Comparison of ENCODE assay signal across 8 cellular contexts in genomic region chr17:28725660-28726395, GRCh38. TPM values are rescaled to one million over a fixed set of nuclear protein-coding genes. Genes with fewer than 3 reads are reported as not detected.
A peak's percentile ranks its signal among the peaks of the same experiment; 100 is the strongest.
DNase-seq lines count a peak whose midpoint lies in the region; ATAC-seq and TF ChIP-seq lines count a peak whose summit lies in the region.

TSS of gene TLCD1 (minus strand) at chr17:28726233. CDS start at chr17:28726097, 136 bp downstream.

- peaks cover 16 to 17% of the 10 kb centered on the region in 2 experiments for H3K4me1 ChIP-seq in trophoblast cell (ENCODE audit: control insufficient read depth in 1 of 2, insufficient read depth in 2 of 2, low read length in 2 of 2)

- peaks cover 19% of the 10 kb centered on the region for H3K27me3 Mint-ChIP-seq in glutamatergic neuron (ENCODE audit: unreplicated experiment)

- peak within 1 kb of the TSS; percentile 97 for H3K18ac ChIP-seq in trophoblast cell (ENCODE audit: low read length)

- peak within 1 kb of the TSS; percentile 87 for H2AK5ac ChIP-seq in trophoblast cell (ENCODE audit: low read length)

- H3K9me3 Mint-ChIP-seq in activated naive CD4-positive, alpha-beta T cell treated with anti-CD3 and anti-CD28 coated beads, Interleukin-2, amount 50 U/mL, for 72 hours = no peaks in the 10 kb centered on the region
- peaks cover 20% of the 10 kb centered on the region for H3K9me3 Mint-ChIP-seq in glutamatergic neuron (ENCODE audit: unreplicated experiment)

- H2BK120ac ChIP-seq in trophoblast cell (ENCODE audit: insufficient read depth, low read length, poor library complexity) = peak within 1 kb of the TSS; percentile 92

- peak within 1 kb of the TSS; percentile 89 for H3K9ac ChIP-seq in trophoblast cell (ENCODE audit: low read length)

- H2BK5ac ChIP-seq in trophoblast cell (ENCODE audit: low read depth, low read length, poor library complexity) = peak within 1 kb of the TSS; percentile 95

- TF ChIP-seq CTCF in glutamatergic neuron (IDR thresholded peaks at IDR 0.05; ENCODE audit: partially characterized antibody, unreplicated experiment) = no peak

- H3K4me3 Mint-ChIP-seq in glutamatergic neuron (ENCODE audit: unreplicated experiment) = peak within 1 kb of the TSS; percentile 94

- peak within 1 kb of the TSS; percentile 55 for H2BK12ac ChIP-seq in trophoblast cell (ENCODE audit: low read length)

- H4K91ac ChIP-seq in trophoblast cell (ENCODE audit: low read depth, low read length) = peak within 1 kb of the TSS; percentile 95

- no peaks in the 10 kb centered on the region for H3K9me3 ChIP-seq in KOPT-K1 (ENCODE audit: insufficient read depth, low read length, poor library complexity, severe bottlenecking)
- H3K9me3 ChIP-seq in trophoblast cell (ENCODE audit: insufficient read depth, low read depth, low read length) = no peaks in the 10 kb centered on the region

- peak; percentile 8 to 32 for ATAC-seq in activated naive CD4-positive, alpha-beta T cell treated with anti-CD3 and anti-CD28 coated beads, Interleukin-2, amount 50 U/mL, for 72 hours
- no peak for ATAC-seq in HG03196 (IDR thresholded peaks at IDR 0.05; ENCODE audit: unreplicated experiment)

- peak within 1 kb of the TSS; percentile 77 for H2AFZ ChIP-seq in trophoblast cell (ENCODE audit: insufficient read depth, low read length, poor library complexity)

- H4K12ac ChIP-seq in trophoblast cell (ENCODE audit: low read depth, low read length) = peak within 1 kb of the TSS; percentile 92

- H3K4me2 ChIP-seq in trophoblast cell (ENCODE audit: low read length) = peak within 1 kb of the TSS; percentile 94

- H3K27ac ChIP-seq in KOPT-K1 (ENCODE audit: low read depth, low read length, poor library complexity, severe bottlenecking) (peak within 1 kb of the TSS; percentile 52), trophoblast cell (ENCODE audit: low read depth, low read length) (peak within 1 kb of the TSS; percentile 91)

- H3K36me3 Mint-ChIP-seq in activated naive CD4-positive, alpha-beta T cell treated with anti-CD3 and anti-CD28 coated beads, Interleukin-2, amount 50 U/mL, for 72 hours = peaks cover 35 to 46% of the 10 kb centered on the region in 2 donors
- peaks cover 8% of the 10 kb centered on the region for H3K36me3 Mint-ChIP-seq in glutamatergic neuron (ENCODE audit: unreplicated experiment)

- DNase-seq in activated T-cell treated with anti-CD3 and anti-CD28 coated beads for 1 hour (ENCODE audit: low read depth) (peak; percentile 41), RKO (ENCODE audit: low spot score) (peak; percentile 87), glutamatergic neuron (peak; percentile 75), trophoblast cell (peak; percentile 63 to 77)
- no peak for DNase-seq in activated T-cell treated with anti-CD3 and anti-CD28 coated beads, Interleukin-2, amount 50 U/mL, for 1 hour
- DNase-seq in activated naive CD4-positive, alpha-beta T cell treated with anti-CD3 and anti-CD28 coated beads, Interleukin-2, amount 50 U/mL, for 72 hours (ENCODE audit: low spot score in 2 of 2) = peak; percentile 63 to 86

- peaks cover 15% of the 10 kb centered on the region for H3K79me2 ChIP-seq in trophoblast cell (ENCODE audit: control insufficient read depth, insufficient read depth, low read length, poor library complexity)

- no CpG with 5 or more reads among the region's 66 CpGs for WGBS in trophoblast cell (ENCODE audit: extremely low coverage, insufficient coverage, insufficient read length)

- peaks cover 50% of the 10 kb centered on the region for H3K36me3 ChIP-seq in KOPT-K1 (ENCODE audit: insufficient read depth, low read length)
- peaks cover 25 to 34% of the 10 kb centered on the region in 2 experiments for H3K36me3 ChIP-seq in trophoblast cell (ENCODE audit: control insufficient read depth in 1 of 2, insufficient read depth in 2 of 2, low read length in 2 of 2)

- no peaks in the 10 kb centered on the region for H3K27me3 ChIP-seq in trophoblast cell (ENCODE audit: insufficient read depth, low read length)

- H3K27ac Mint-ChIP-seq in activated naive CD4-positive, alpha-beta T cell treated with anti-CD3 and anti-CD28 coated beads, Interleukin-2, amount 50 U/mL, for 72 hours = peak within 1 kb of the TSS; percentile 98 to 100
- peak within 1 kb of the TSS; percentile 91 for H3K27ac Mint-ChIP-seq in glutamatergic neuron (ENCODE audit: unreplicated experiment)

- H3K4ac ChIP-seq in trophoblast cell (ENCODE audit: low read depth, low read length) = peak within 1 kb of the TSS; percentile 77

- peak within 1 kb of the TSS; percentile 98 for H4K8ac ChIP-seq in trophoblast cell (ENCODE audit: low read depth, low read length)

- peak within 1 kb of the TSS; percentile 81 for H3K4me3 ChIP-seq in trophoblast cell (ENCODE audit: low read depth, low read length)

- peaks cover 17% of the 10 kb centered on the region for H3K4me1 Mint-ChIP-seq in glutamatergic neuron (ENCODE audit: low read depth, unreplicated experiment)

- H3K23ac ChIP-seq in trophoblast cell (ENCODE audit: low read length) = no peak within 1 kb of the TSS

- peak within 1 kb of the TSS; percentile 96 for H3K14ac ChIP-seq in trophoblast cell (ENCODE audit: low read length)

- H3K79me1 ChIP-seq in trophoblast cell (ENCODE audit: low read length) = peaks cover 28% of the 10 kb centered on the region

RNA-seq across cellular contexts. Expression of gene TLCD1, which starts in this region (rescaled TPM):
- total RNA-seq in activated naive CD4-positive, alpha-beta T cell treated with anti-CD3 and anti-CD28 coated beads, Interleukin-2, amount 50 U/mL, for 72 hours = 10 to 100 TPM in 1 of 2 donors, 1 to 10 TPM in 1; 4.4 to 10.2 TPM
- 8.2 TPM for total RNA-seq in glutamatergic neuron (ENCODE audit: unreplicated experiment)
- 29.4 and 32.8 TPM in 2 replicates for polyA plus RNA-seq in trophoblast cell (2013)
